In genomic region chr6:90072961-90073464, GRCh38 we compare ENCODE assay signal across 12 cellular contexts.
DNase-seq lines count a peak whose midpoint lies in the region; ATAC-seq and TF ChIP-seq lines count a peak whose summit lies in the region.
"Had no signal": no experiment of that assay in that cellular context is flagged by ENCODE, and none has a peak within 500 bp of the region (broad histone marks: within the 10 kb centered on the region; RNA-seq: fewer than 3 reads in every experiment).

No MANE protein-coding gene starts in this region.

- no peaks in the 10 kb centered on the region for H3K9me3 Mint-ChIP-seq in activated CD4-positive, alpha-beta T cell treated with anti-CD3 and anti-CD28 coated beads, Interleukin-2, amount 10 ng/mL, durations not matched to agents 7 days and 5 days
- no peaks in the 10 kb centered on the region for H3K9me3 Mint-ChIP-seq in brain
- H3K9me3 Mint-ChIP-seq: endodermal cell had no signal

- peaks cover 88% of the 10 kb centered on the region for H3K4me1 Mint-ChIP-seq in activated CD4-positive, alpha-beta T cell treated with anti-CD3 and anti-CD28 coated beads, Interleukin-2, amount 10 ng/mL, durations not matched to agents 7 days and 5 days
- peaks cover 86% of the 10 kb centered on the region for H3K4me1 Mint-ChIP-seq in brain

- CTCF ChIA-PET in activated CD4-positive, alpha-beta T cell treated with anti-CD3 and anti-CD28 coated beads, Interleukin-2, amount 10 ng/mL, durations not matched to agents 7 days and 5 days (lab: Charles Lee) = interaction anchor here (0.5 to 1.2 kb wide), 3 partner anchors 22 to 133 kb away, joined by 3 read pairs; no protein-coding TSS in a partner anchor

- H3K27me3 Mint-ChIP-seq in activated CD4-positive, alpha-beta T cell treated with anti-CD3 and anti-CD28 coated beads, Interleukin-2, amount 10 ng/mL, durations not matched to agents 7 days and 5 days = no peaks in the 10 kb centered on the region
- no peaks in the 10 kb centered on the region for H3K27me3 Mint-ChIP-seq in brain

- no peak overlapping the region for H3K4me3 Mint-ChIP-seq in activated CD4-positive, alpha-beta T cell treated with anti-CD3 and anti-CD28 coated beads, Interleukin-2, amount 10 ng/mL, durations not matched to agents 7 days and 5 days
- peak overlapping the region in 2 of 5 experiments; percentile 14 to 46 for H3K4me3 Mint-ChIP-seq in brain
- H3K4me3 Mint-ChIP-seq: endodermal cell had no signal

- H3K27ac Mint-ChIP-seq in activated CD4-positive, alpha-beta T cell treated with anti-CD3 and anti-CD28 coated beads, Interleukin-2, amount 10 ng/mL, durations not matched to agents 7 days and 5 days = peak overlapping the region; percentile 2
- H3K27ac Mint-ChIP-seq in brain = peak overlapping the region in 3 of 5 experiments; percentile 52 to 69 (median 57)
- H3K27ac Mint-ChIP-seq: endodermal cell had no signal

- DNase-seq in activated CD4-positive, alpha-beta T cell treated with anti-CD3 and anti-CD28 coated beads, Interleukin-2, amount 10 ng/mL, durations not matched to agents 7 days and 5 days = no peak
- DNase-seq in activated CD4-positive, alpha-beta T cell treated with anti-CD3 and anti-CD28 coated beads, Interleukin-2, amount 50 U/mL, for 48 hours = no peak
- DNase-seq in NCI-H524 (lab: John Stamatoyannopoulos, UW) = peak; percentile 76 to 92
- no peak for DNase-seq in stimulated activated naive CD8-positive, alpha-beta T cell treated with anti-CD3 and anti-CD28 coated beads, Interleukin-15, Interleukin-2, amounts not matched to agents 100 U/mL and 50 U/mL, for 24 hours
- DNase-seq in activated CD4-positive, CD25-positive, alpha-beta regulatory T cell treated with anti-CD3 and anti-CD28 coated beads, Interleukin-2, amount 50 U/mL, for 72 hours = no peak
- DNase-seq: body of pancreas, endodermal cell, MM.1S, pancreas had no signal

- H3K36me3 Mint-ChIP-seq in activated CD4-positive, alpha-beta T cell treated with anti-CD3 and anti-CD28 coated beads, Interleukin-2, amount 10 ng/mL, durations not matched to agents 7 days and 5 days (ENCODE audit: low read depth) = peaks cover 80% of the 10 kb centered on the region
- peaks cover 3% of the 10 kb centered on the region for H3K36me3 Mint-ChIP-seq in brain

- POLR2A ChIA-PET in activated CD4-positive, alpha-beta T cell treated with anti-CD3 and anti-CD28 coated beads, Interleukin-2, amount 10 ng/mL, durations not matched to agents 7 days and 5 days (lab: Charles Lee) = no interaction called here

- peak; percentile 12 for ATAC-seq in stimulated activated naive CD8-positive, alpha-beta T cell treated with anti-CD3 and anti-CD28 coated beads, Interleukin-15, Interleukin-2, amounts not matched to agents 100 U/mL and 50 U/mL, for 24 hours
- ATAC-seq in HG03175 (IDR thresholded peaks at IDR 0.05; ENCODE audit: unreplicated experiment) (no peak), HG02759 (IDR thresholded peaks at IDR 0.05; ENCODE audit: unreplicated experiment) (no peak)
- ATAC-seq: body of pancreas, pancreas had no signal

- no peak for TF ChIP-seq CTCF in brain (conservative IDR thresholded peaks at IDR 0.05)

Comparison
In these comparisons a context has a peak if more than half of its experiments do, and no peak if none do; other contexts are left out.
1. DNase-seq: peak in NCI-H524 (2 of 2); none in activated CD4-positive, alpha-beta T cell treated with anti-CD3 and anti-CD28 coated beads, Interleukin-2, amount 10 ng/mL, durations not matched to agents 7 days and 5 days (single experiment), activated CD4-positive, alpha-beta T cell treated with anti-CD3 and anti-CD28 coated beads, Interleukin-2, amount 50 U/mL, for 48 hours (0 of 2), stimulated activated naive CD8-positive, alpha-beta T cell treated with anti-CD3 and anti-CD28 coated beads, Interleukin-15, Interleukin-2, amounts not matched to agents 100 U/mL and 50 U/mL, for 24 hours (single experiment) and activated CD4-positive, CD25-positive, alpha-beta regulatory T cell treated with anti-CD3 and anti-CD28 coated beads, Interleukin-2, amount 50 U/mL, for 72 hours (single experiment).